8 cellular contexts compared by ENCODE assay signal in the genomic region with DNA sequence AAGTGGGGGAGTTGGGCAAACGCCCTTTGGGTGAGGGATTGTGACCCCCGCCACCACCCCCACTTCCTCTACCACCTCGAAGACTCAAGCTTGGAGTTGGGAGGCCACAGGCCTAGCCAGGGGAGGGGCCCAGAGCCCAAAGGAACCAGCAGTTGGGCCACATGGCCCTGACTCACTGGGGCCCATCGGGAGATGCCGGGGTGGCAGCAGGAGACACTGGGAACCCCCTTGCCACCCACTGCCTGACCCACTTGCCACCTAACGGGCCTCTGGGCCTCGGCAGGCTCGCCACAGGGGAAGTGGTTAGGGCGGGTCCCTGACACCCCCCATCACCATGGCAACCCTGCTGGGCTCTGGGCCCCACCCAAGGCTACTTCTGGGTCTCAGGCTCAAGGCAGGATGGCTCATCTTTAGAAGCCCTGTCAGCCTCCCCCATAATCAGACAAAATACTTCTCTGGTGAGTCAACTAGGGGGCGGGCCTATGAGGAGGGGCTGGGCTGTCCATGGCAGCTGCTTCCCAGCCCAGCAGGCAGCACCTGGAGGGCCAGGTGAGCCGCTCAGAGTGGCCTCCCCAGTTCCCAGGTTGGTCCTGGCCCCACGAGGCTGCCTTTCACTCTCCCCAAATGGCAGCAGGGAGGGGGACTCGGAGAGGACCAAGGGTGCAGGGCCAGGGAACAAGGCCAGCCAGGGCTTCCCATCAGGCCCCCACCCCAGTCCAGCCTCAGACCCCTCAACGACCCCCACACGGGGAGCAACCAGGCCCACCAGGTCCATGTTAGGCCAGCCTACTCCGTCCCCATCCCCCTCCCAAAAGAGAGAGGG. TPM values are rescaled to one million over a fixed set of nuclear protein-coding genes. Genes with fewer than 3 reads are reported as not detected.
DNase-seq lines count a peak whose midpoint lies in the region; ATAC-seq and TF ChIP-seq lines count a peak whose summit lies in the region.

No MANE protein-coding gene starts in this region.

- peak overlapping the region; percentile 63 for H3K4me2 ChIP-seq in mesenchymal stem cell (ENCODE audit: low read length, poor library complexity, severe bottlenecking)

- H2BK5ac ChIP-seq in mesenchymal stem cell (ENCODE audit: low read depth, low read length, poor library complexity, severe bottlenecking): peak overlapping the region; percentile 99

- TF ChIP-seq POLR2A in GM19099 (IDR thresholded peaks at IDR 0.05; ENCODE audit: extremely low read depth, insufficient read length, low read depth): peak; percentile 36

- peak; percentile 69 for ATAC-seq in activated CD4-positive, alpha-beta T cell treated with anti-CD3 and anti-CD28 coated beads for 36 hours

- peaks cover 22% of the 10 kb centered on the region for H3K4me1 Mint-ChIP-seq in activated CD4-positive, alpha-beta T cell treated with anti-CD3 and anti-CD28 coated beads for 36 hours

- H3K27ac Mint-ChIP-seq in activated CD4-positive, alpha-beta T cell treated with anti-CD3 and anti-CD28 coated beads for 36 hours: peak overlapping the region; percentile 87

- H3K27ac ChIP-seq in coronary artery (peak overlapping the region; percentile 89 to 99), mesenchymal stem cell (ENCODE audit: low read length, poor library complexity, severe bottlenecking) (peak overlapping the region; percentile 100)

- no peaks in the 10 kb centered on the region for H3K27me3 ChIP-seq in mesenchymal stem cell (ENCODE audit: control insufficient read depth in 1 of 2, insufficient read depth in 1 of 2, low read length in 2 of 2)

- no peaks in the 10 kb centered on the region for H3K27me3 Mint-ChIP-seq in activated CD4-positive, alpha-beta T cell treated with anti-CD3 and anti-CD28 coated beads for 36 hours

- peak overlapping the region; percentile 39 to 89 for H3K4ac ChIP-seq in mesenchymal stem cell (ENCODE audit: low read depth in 1 of 2, low read length in 2 of 2)

- H3K9me3 ChIP-seq in mesenchymal stem cell (ENCODE audit: control insufficient read depth, low read length): no peaks in the 10 kb centered on the region

- peak overlapping the region; percentile 93 for H2BK120ac ChIP-seq in mesenchymal stem cell (ENCODE audit: low read depth, low read length)

- no peak overlapping the region for H2AFZ ChIP-seq in mesenchymal stem cell (ENCODE audit: low read depth, low read length)

- no peak overlapping the region for H3K23ac ChIP-seq in mesenchymal stem cell (ENCODE audit: low read length in 2 of 2)

- H3K36me3 Mint-ChIP-seq in activated CD4-positive, alpha-beta T cell treated with anti-CD3 and anti-CD28 coated beads for 36 hours (ENCODE audit: low read depth): peaks cover 27% of the 10 kb centered on the region

- peak overlapping the region; percentile 94 for H2AK5ac ChIP-seq in mesenchymal stem cell (ENCODE audit: low read length, severe bottlenecking)

- WGBS in mesenchymal stem cell: 0% methylated on average over 6 of the region's 16 CpGs

- H3K4me1 ChIP-seq in mesenchymal stem cell (ENCODE audit: control insufficient read depth, insufficient read depth, low read depth, low read length): peaks cover 49% of the 10 kb centered on the region

- intact Hi-C loops in activated CD4-positive, alpha-beta T cell treated with anti-CD3 and anti-CD28 coated beads for 36 hours (cut with DNase I, micrococcal nuclease): loop anchor here (1.0 to 2.0 kb wide), 4 partner anchors 10 to 396 kb away; a partner anchor contains a TSS

- DNase-seq in AG04449 (ENCODE audit: low read depth, low spot score) (no peak), NCI-H146 treated with DMSO at 0.1 percent for 48 hours (lab: John Stamatoyannopoulos, UW; ENCODE audit: unreplicated experiment) (peak; percentile 22), coronary artery (ENCODE audit: low spot score) (peak; percentile 89), mesenchymal stem cell (peak; percentile 91), germinal center (ENCODE audit: low spot score) (no peak)
- peak; percentile 95 for DNase-seq in activated CD4-positive, alpha-beta T cell treated with anti-CD3 and anti-CD28 coated beads for 36 hours
- peak; percentile 90 to 96 for DNase-seq in stimulated activated CD8-positive, alpha-beta memory T cell treated with anti-CD3 and anti-CD28 coated beads, Interleukin-15, amount 100 ng/mL, for 48 hours (ENCODE audit: low read depth in 2 of 2)

- peaks cover 38 to 56% of the 10 kb centered on the region in 2 experiments for H3K36me3 ChIP-seq in mesenchymal stem cell (ENCODE audit: control insufficient read depth in 1 of 2, insufficient read depth in 2 of 2, low read depth in 1 of 2, low read length in 2 of 2)

- peak overlapping the region; percentile 92 for H3K9ac ChIP-seq in mesenchymal stem cell (ENCODE audit: low read length)

- peak overlapping the region in 1 of 2 experiments; percentile 97 for H3K14ac ChIP-seq in mesenchymal stem cell (ENCODE audit: low read length in 2 of 2)

- H3K18ac ChIP-seq in mesenchymal stem cell (ENCODE audit: low read depth in 1 of 2, low read length in 2 of 2): peak overlapping the region; percentile 66 to 98

- H4K8ac ChIP-seq in mesenchymal stem cell (ENCODE audit: low read length): peak overlapping the region; percentile 94

- TF ChIP-seq CTCF in AG04449 (IDR thresholded peaks at IDR 0.05; ENCODE audit: insufficient read depth, low read length, missing control alignments): no peak
- TF ChIP-seq CTCF in coronary artery (IDR thresholded peaks at IDR 0.05): no peak

- CTCF ChIA-PET in AG04449 (lab: Yijun Ruan, JAX): no interaction called here
- CTCF ChIA-PET in activated CD4-positive, alpha-beta T cell treated with anti-CD3 and anti-CD28 coated beads for 36 hours (lab: Charles Lee): interaction anchor here (1.0 kb wide), 1 partner anchor 15 kb away, joined by 4 read pairs; no protein-coding TSS in a partner anchor

- H4K91ac ChIP-seq in mesenchymal stem cell (ENCODE audit: low read length): peak overlapping the region; percentile 99

- H2BK15ac ChIP-seq in mesenchymal stem cell (ENCODE audit: low read depth, poor library complexity, severe bottlenecking): peak overlapping the region; percentile 67

- peak overlapping the region; percentile 86 for H3K4me3 Mint-ChIP-seq in activated CD4-positive, alpha-beta T cell treated with anti-CD3 and anti-CD28 coated beads for 36 hours

- POLR2A ChIA-PET in AG04449 (lab: Yijun Ruan, JAX): interaction anchor here (0.9 to 1.1 kb wide), 3 partner anchors 13 to 422 kb away, joined by 3 to 5 read pairs (median 3); no protein-coding TSS in a partner anchor
- POLR2A ChIA-PET in activated CD4-positive, alpha-beta T cell treated with anti-CD3 and anti-CD28 coated beads for 36 hours (lab: Charles Lee): interaction anchor here (0.6 to 0.7 kb wide), 3 partner anchors 43 to 398 kb away, joined by 3 to 5 read pairs (median 3); no protein-coding TSS in a partner anchor

- H3K4me3 ChIP-seq in AG04449 (ENCODE audit: low read depth, low read length): peak overlapping the region; percentile 83
- peak overlapping the region; percentile 93 for H3K4me3 ChIP-seq in coronary artery
- peak overlapping the region; percentile 54 to 76 for H3K4me3 ChIP-seq in mesenchymal stem cell (ENCODE audit: insufficient read depth in 1 of 2, low read depth in 1 of 2, low read length in 2 of 2)

- no peaks in the 10 kb centered on the region for H3K9me3 Mint-ChIP-seq in activated CD4-positive, alpha-beta T cell treated with anti-CD3 and anti-CD28 coated beads for 36 hours (ENCODE audit: low read depth)

- no peaks in the 10 kb centered on the region for H3K79me1 ChIP-seq in mesenchymal stem cell (replicated peaks; ENCODE audit: low read length, poor library complexity, severe bottlenecking)

- H2BK12ac ChIP-seq in mesenchymal stem cell (ENCODE audit: low read length in 2 of 2): peak overlapping the region in 1 of 2 experiments; percentile 97

RNA-seq across cellular contexts. Expression of a gene that starts 5.6 kb away (rescaled TPM):
- total RNA-seq in activated CD4-positive, alpha-beta T cell treated with anti-CD3 and anti-CD28 coated beads for 36 hours: 1,000 to 10,000 TPM in 1 of 2 experiments, 100 to 1,000 TPM in 1; 891 to 1,083 TPM
- polyA plus RNA-seq in mesenchymal stem cell (2013, experiment 1 of 2): 667 TPM
- 624 TPM for polyA plus RNA-seq in mesenchymal stem cell (2013, experiment 2 of 2)

RNA-seq across cellular contexts. Expression of a gene that starts 10.3 kb away (rescaled TPM):
- total RNA-seq in activated CD4-positive, alpha-beta T cell treated with anti-CD3 and anti-CD28 coated beads for 36 hours: 10 to 100 TPM; 75.9 to 89.4 TPM
- polyA plus RNA-seq in mesenchymal stem cell (2013, experiment 1 of 2): 66.4 TPM
- polyA plus RNA-seq in mesenchymal stem cell (2013, experiment 2 of 2): 66.8 TPM

RNA-seq across cellular contexts. Expression of a gene that starts 29.3 kb away (rescaled TPM):
- 1,000 to 10,000 TPM; 1,286 to 2,705 TPM for total RNA-seq in activated CD4-positive, alpha-beta T cell treated with anti-CD3 and anti-CD28 coated beads for 36 hours
- 4,138 TPM for polyA plus RNA-seq in mesenchymal stem cell (2013, experiment 1 of 2)
- polyA plus RNA-seq in mesenchymal stem cell (2013, experiment 2 of 2): 3,979 TPM

RNA-seq across cellular contexts. Expression of a gene that starts 40.2 kb away (rescaled TPM):
- total RNA-seq in activated CD4-positive, alpha-beta T cell treated with anti-CD3 and anti-CD28 coated beads for 36 hours: 10 to 100 TPM; 12.6 to 13.4 TPM
- polyA plus RNA-seq in mesenchymal stem cell (2013, experiment 1 of 2): 53.5 TPM
- 52.9 TPM for polyA plus RNA-seq in mesenchymal stem cell (2013, experiment 2 of 2)

RNA-seq across cellular contexts. Expression of a gene that starts 42.5 kb away (rescaled TPM):
- total RNA-seq in activated CD4-positive, alpha-beta T cell treated with anti-CD3 and anti-CD28 coated beads for 36 hours: 10 to 100 TPM; 43.8 to 49.0 TPM
- polyA plus RNA-seq in mesenchymal stem cell (2013, experiment 1 of 2): 15.9 TPM
- 14.1 TPM for polyA plus RNA-seq in mesenchymal stem cell (2013, experiment 2 of 2)

Comparison
In these comparisons a context has a peak if more than half of its experiments do, and no peak if none do; other contexts are left out.
1. DNase-seq: peak in NCI-H146 treated with DMSO at 0.1 percent for 48 hours (single experiment), activated CD4-positive, alpha-beta T cell treated with anti-CD3 and anti-CD28 coated beads for 36 hours (single experiment), coronary artery (single experiment), mesenchymal stem cell (single experiment) and stimulated activated CD8-positive, alpha-beta memory T cell treated with anti-CD3 and anti-CD28 coated beads, Interleukin-15, amount 100 ng/mL, for 48 hours (2 of 2); none in AG04449 (single experiment) and germinal center (single experiment).
2. Peak in every context shown above with its lines, with median percentiles within 50 percentile points of each other: H3K4me3 ChIP-seq.